Comparison of ENCODE assay signal across 14 cellular contexts in genomic region chr2:233223059-233223894, GRCh38. TPM values are rescaled to one million over a fixed set of nuclear protein-coding genes. Genes with fewer than 3 reads are reported as not detected.
DNase-seq lines count a peak whose midpoint lies in the region; ATAC-seq and TF ChIP-seq lines count a peak whose summit lies in the region.
"Had no signal": no experiment of that assay in that cellular context is flagged by ENCODE, and none has a peak within 500 bp of the region (broad histone marks: within the 10 kb centered on the region; RNA-seq: fewer than 3 reads in every experiment).

No MANE protein-coding gene starts in this region.

- H3K79me2 ChIP-seq in SU-DHL-6 (ENCODE audit: insufficient read depth, low read length), result no peaks in the 10 kb centered on the region

- H3K4me2 ChIP-seq in SU-DHL-6 (ENCODE audit: low read depth, low read length, poor library complexity, severe bottlenecking), result peak overlapping the region; percentile 45

- H2AFZ ChIP-seq in SU-DHL-6 (ENCODE audit: low read depth, low read length, severe bottlenecking), result peak overlapping the region; percentile 49

- DNase-seq in left ventricle myocardium inferior, result no peak
- DNase-seq in aorta, result no peak
- no peak for DNase-seq in activated gamma-delta T cell (lab: John Stamatoyannopoulos, UW)
- DNase-seq: NCI-H526 treated with DMSO at 0.1 percent for 48 hours; stimulated activated CD4-positive, alpha-beta T cell treated with anti-CD3 and anti-CD28 coated beads, Interleukin-1b, Interleukin-23, amount 100 ng/mL, for 48 hours; SW 1271 had no signal

- H3K4me3 ChIP-seq in SU-DHL-6 (ENCODE audit: insufficient read depth, low read length, poor library complexity, severe bottlenecking) (no peak overlapping the region), left ventricle myocardium inferior (no peak overlapping the region), aorta (ENCODE audit: low read length in 2 of 2) (no peak overlapping the region)

- peaks cover 3% of the 10 kb centered on the region; the same call in 1 of the 2 replicates for H3F3A ChIP-seq in SU-DHL-6 (ENCODE audit: insufficient read depth)

- H3K9me3 ChIP-seq in SU-DHL-6 (ENCODE audit: insufficient read depth, low read length) (no peaks in the 10 kb centered on the region), left ventricle myocardium inferior (replicated peaks) (no peaks in the 10 kb centered on the region), aorta (ENCODE audit: control insufficient read depth, low read length) (no peaks in the 10 kb centered on the region)
- H3K9me3 ChIP-seq: neutrophil had no signal

- ATAC-seq in GM18519 (IDR thresholded peaks at IDR 0.05; ENCODE audit: low FRiP score, unreplicated experiment) (peak; percentile 77), GM21717 (IDR thresholded peaks at IDR 0.05; ENCODE audit: unreplicated experiment) (peak; percentile 67), HG03354 (IDR thresholded peaks at IDR 0.05; ENCODE audit: poor library complexity, severe bottlenecking, unreplicated experiment) (peak; percentile 92), GM19452 (IDR thresholded peaks at IDR 0.05; ENCODE audit: unreplicated experiment) (no peak), aorta (ENCODE audit: low FRiP score) (no peak)
- ATAC-seq: left lobe of liver had no signal

- H3K9ac ChIP-seq in SU-DHL-6 (ENCODE audit: low read length), result peak overlapping the region; percentile 38

- intact Hi-C loops in left ventricle myocardium inferior (cut with micrococcal nuclease) (no loop called here), aorta (cut with DNase I) (no loop called here)

- H3K4me1 ChIP-seq in left ventricle myocardium inferior (no peaks in the 10 kb centered on the region), aorta (ENCODE audit: control insufficient read depth in 1 of 2, insufficient read depth in 2 of 2, low read length in 2 of 2) (no peaks in the 10 kb centered on the region)

- TF ChIP-seq CTCF in SU-DHL-6 (IDR thresholded peaks at IDR 0.05; ENCODE audit: insufficient read depth, low read length, poor library complexity, severe bottlenecking) (no peak), left ventricle myocardium inferior (IDR thresholded peaks at IDR 0.05; ENCODE audit: borderline replicate concordance) (no peak)

- 89 to 90% methylated on average over 14 of the region's 14 CpGs for WGBS in aorta, 2 donors

- H3K9me2 ChIP-seq in SU-DHL-6 (replicated peaks; ENCODE audit: insufficient read depth, low read length), result no peaks in the 10 kb centered on the region

- no peaks in the 10 kb centered on the region for H3K27me3 ChIP-seq in SU-DHL-6 (ENCODE audit: low read length)
- peaks cover 14% of the 10 kb centered on the region for H3K27me3 ChIP-seq in left ventricle myocardium inferior (ENCODE audit: low read depth)
- H3K27me3 ChIP-seq in aorta (ENCODE audit: control insufficient read depth in 1 of 2, insufficient read depth in 2 of 2, low read length in 1 of 2), result no peaks in the 10 kb centered on the region
- H3K27me3 ChIP-seq: neutrophil had no signal

- H3K27ac ChIP-seq in SU-DHL-6 (ENCODE audit: low read depth, low read length) (peak overlapping the region; percentile 68), left ventricle myocardium inferior (replicated peaks) (no peak overlapping the region), aorta (ENCODE audit: low read depth in 1 of 2, low read length in 2 of 2) (no peak overlapping the region)
- H3K27ac ChIP-seq: C4-2B, neutrophil had no signal

- H4K20me1 ChIP-seq in SU-DHL-6 (ENCODE audit: low read depth, low read length), result no peaks in the 10 kb centered on the region

- H3K36me3 ChIP-seq in SU-DHL-6 (ENCODE audit: low read length), result no peaks in the 10 kb centered on the region
- H3K36me3 ChIP-seq in left ventricle myocardium inferior, result no peaks in the 10 kb centered on the region
- H3K36me3 ChIP-seq in aorta (ENCODE audit: control insufficient read depth in 1 of 2, insufficient read depth in 2 of 2, low read length in 1 of 2), result no peaks in the 10 kb centered on the region
- H3K36me3 ChIP-seq: neutrophil had no signal

RNA-seq across cellular contexts. Expression of gene ATG16L1, which starts 28.2 kb away (rescaled TPM):
- 18.6 TPM for total RNA-seq in left ventricle myocardium inferior
- 10 to 100 TPM; 20.5 to 30.1 TPM for total RNA-seq in aorta
- polyA plus RNA-seq in aorta, result 10 to 100 TPM in 1 of 2 donors, 1 to 10 TPM in 1; 6.4 to 13.7 TPM

Comparison
In these comparisons a context has a peak if more than half of its experiments do, and no peak if none do; other contexts are left out.
1. ATAC-seq: peak in GM18519 (single experiment), GM21717 (single experiment) and HG03354 (single experiment); none in GM19452 (single experiment) and aorta (single experiment).